ENCODE assay signal across 10 cellular contexts in genomic region chr3:152309535-152310317, GRCh38. TPM values are rescaled to one million over a fixed set of nuclear protein-coding genes. Genes with fewer than 3 reads are reported as not detected.
A peak's percentile ranks its signal among the peaks of the same experiment; 100 is the strongest.
DNase-seq lines count a peak whose midpoint lies in the region; ATAC-seq and TF ChIP-seq lines count a peak whose summit lies in the region.
"Had no signal": no experiment of that assay in that cellular context is flagged by ENCODE, and none has a peak within 500 bp of the region (broad histone marks: within the 10 kb centered on the region; RNA-seq: fewer than 3 reads in every experiment).

No MANE protein-coding gene starts in this region.

- peak; percentile 21 for DNase-seq in A172 (ENCODE audit: low spot score)
- peak; percentile 63 for DNase-seq in adipocyte (ENCODE audit: low read depth)
- DNase-seq in lower lobe of right lung, result no peak
- DNase-seq in NCI-H1417 treated with DMSO at 0.1 percent for 48 hours (lab: John Stamatoyannopoulos, UW), result no peak
- DNase-seq in mesothelial cell of epicardium (ENCODE audit: low spot score in 2 of 2, unreplicated experiment in 2 of 2), result no peak

- H3K4me1 Mint-ChIP-seq in mesothelial cell of epicardium, result peaks cover 19% of the 10 kb centered on the region

- no peaks in the 10 kb centered on the region for H3K9me3 Mint-ChIP-seq in mesothelial cell of epicardium
- H3K9me3 Mint-ChIP-seq: neural crest cell had no signal

- peaks cover 53% of the 10 kb centered on the region for H3K4me1 ChIP-seq in adipocyte (ENCODE audit: control insufficient read depth, insufficient read depth, low read length)
- peaks cover 63% of the 10 kb centered on the region for H3K4me1 ChIP-seq in lower lobe of right lung

- H3K27ac Mint-ChIP-seq in mesothelial cell of epicardium, result no peak overlapping the region

- H3K9me3 ChIP-seq in adipocyte (ENCODE audit: control insufficient read depth, low read length) (no peaks in the 10 kb centered on the region), lower lobe of right lung (no peaks in the 10 kb centered on the region)

- intact Hi-C loops in lower lobe of right lung (cut with DNase I), result no loop called here

- no peaks in the 10 kb centered on the region for H3K27me3 ChIP-seq in adipocyte (replicated peaks; ENCODE audit: control insufficient read depth, insufficient read depth, low read length)
- H3K27me3 ChIP-seq in lower lobe of right lung (ENCODE audit: low read depth), result no peaks in the 10 kb centered on the region

- peaks cover 5% of the 10 kb centered on the region for H3K36me3 Mint-ChIP-seq in mesothelial cell of epicardium

- H3K27ac ChIP-seq in lower lobe of right lung, result peak overlapping the region; percentile 73

- no peak overlapping the region for H3K4me3 Mint-ChIP-seq in mesothelial cell of epicardium
- H3K4me3 Mint-ChIP-seq: neural crest cell had no signal

- H3K9ac ChIP-seq in adipocyte (ENCODE audit: low read length), result peak overlapping the region; percentile 63

- TF ChIP-seq CTCF in lower lobe of right lung (IDR thresholded peaks at IDR 0.05) (no peak), mesothelial cell of epicardium (IDR thresholded peaks at IDR 0.05; ENCODE audit: unreplicated experiment) (no peak)

- no peak overlapping the region for H3K4me3 ChIP-seq in adipocyte (ENCODE audit: low read length)
- H3K4me3 ChIP-seq in lower lobe of right lung, result no peak overlapping the region
- H3K4me3 ChIP-seq: K562 had no signal

- H3K36me3 ChIP-seq in adipocyte (ENCODE audit: control insufficient read depth, insufficient read depth, low read length, severe bottlenecking) (no peaks in the 10 kb centered on the region), lower lobe of right lung (no peaks in the 10 kb centered on the region)

- ATAC-seq in HG02870 (IDR thresholded peaks at IDR 0.05; ENCODE audit: unreplicated experiment), result peak; percentile 74
- peak; percentile 18 to 20 for ATAC-seq in lower lobe of right lung
- no peak for ATAC-seq in HG03045 (IDR thresholded peaks at IDR 0.05; ENCODE audit: unreplicated experiment)
- ATAC-seq in GM18873 (IDR thresholded peaks at IDR 0.05; ENCODE audit: low FRiP score, unreplicated experiment), result no peak
- ATAC-seq: K562 had no signal

- H3K27me3 Mint-ChIP-seq in mesothelial cell of epicardium (ENCODE audit: low read depth), result no peaks in the 10 kb centered on the region

RNA-seq across cellular contexts. Expression of gene MBNL1, which starts 41.0 kb away (rescaled TPM):
- 137 and 161 TPM in 2 replicates for total RNA-seq in A172 (2014; rRNA removed; shearing (Covaris generic))
- total RNA-seq in lower lobe of right lung (235 TPM), mesothelial cell of epicardium (67.8 to 74.8 TPM (median 72.9 TPM) in 3 replicates)

Comparison
In these comparisons a context has a peak if more than half of its experiments do, and no peak if none do; other contexts are left out.
1. DNase-seq: peak in A172 (single experiment) and adipocyte (single experiment); none in lower lobe of right lung (single experiment), NCI-H1417 treated with DMSO at 0.1 percent for 48 hours (single experiment) and mesothelial cell of epicardium (0 of 2).
2. ATAC-seq: peak in HG02870 (single experiment) and lower lobe of right lung (2 of 2); none in HG03045 (single experiment) and GM18873 (single experiment).